Comparison of ENCODE assay signal across 22 cellular contexts in genomic region chr18:23108496-23108895, GRCh38.
"Had no signal": no experiment of that assay in that cellular context is flagged by ENCODE, and none has a peak within 500 bp of the region (broad histone marks: within the 10 kb centered on the region; RNA-seq: fewer than 3 reads in every experiment).

No MANE protein-coding gene starts in this region.

- H3K4me1 ChIP-seq: parathyroid adenoma, upper lobe of right lung had no signal

- H3K27me3 ChIP-seq: dorsolateral prefrontal cortex, spleen, upper lobe of right lung had no signal

- H3K4me3 Mint-ChIP-seq: activated CD4-positive, alpha-beta memory T cell treated with anti-CD3 and anti-CD28 coated beads for 36 hours; activated naive CD8-positive, alpha-beta T cell treated with anti-CD3 and anti-CD28 coated beads for 36 hours; activated T-helper 1 cell treated with anti-CD3 and anti-CD28 coated beads, Interleukin-12 subunit alpha, Interleukin-12 subunit beta, Interleukin-2, Interleukin-4 antibody, amounts not matched to agents 30 ng/mL and 10 ng/mL and 1 ng/mL, durations not matched to agents 14 hours and 24 hours and 36 hours; brain; natural killer cell; stimulated activated naive B cell treated with anti-CD40 and anti-IgM and Interleukin-4, amounts not matched to agents 10 μg/mL and 1 μg/mL and 100 μg/mL, for 72 hours; WTC11 had no signal

- H3K9me3 ChIP-seq: upper lobe of right lung had no signal

- H2AFZ ChIP-seq: parathyroid adenoma had no signal

- H3K36me3 ChIP-seq: spleen, upper lobe of right lung had no signal

- H3K9ac ChIP-seq: parathyroid adenoma had no signal

- FAIRE-seq: colon had no signal

- H3K4me3 ChIP-seq: dorsolateral prefrontal cortex, spleen, upper lobe of right lung had no signal

- H3K36me3 Mint-ChIP-seq: activated CD4-positive, alpha-beta memory T cell treated with anti-CD3 and anti-CD28 coated beads for 36 hours; activated naive CD8-positive, alpha-beta T cell treated with anti-CD3 and anti-CD28 coated beads for 36 hours; brain; natural killer cell; stimulated activated naive B cell treated with anti-CD40 and anti-IgM and Interleukin-4, amounts not matched to agents 10 μg/mL and 1 μg/mL and 100 μg/mL, for 72 hours; WTC11 had no signal

- DNase-seq: activated CD4-positive, alpha-beta memory T cell treated with anti-CD3 and anti-CD28 coated beads for 36 hours; activated CD4-positive, alpha-beta T cell treated with anti-CD3 and anti-CD28 coated beads for 4 hours; activated gamma-delta T cell treated with Interleukin-2 at 50 U/mL for 16 hours; activated naive CD8-positive, alpha-beta T cell treated with anti-CD3 and anti-CD28 coated beads for 36 hours; activated T-cell treated with anti-CD3 and anti-CD28 coated beads for 4 hours; amygdala; caudate nucleus; dorsolateral prefrontal cortex; left cardiac atrium; mesendoderm; natural killer cell; spleen; stimulated activated naive B cell treated with anti-CD40 and anti-IgM and Interleukin-4, amounts not matched to agents 10 μg/mL and 1 μg/mL and 100 μg/mL, for 72 hours; SW 1271; upper lobe of right lung had no signal

- ATAC-seq: left cardiac atrium; natural killer cell; sciatic nerve; stimulated activated naive B cell treated with anti-CD40 and anti-IgM and Interleukin-4, amounts not matched to agents 10 μg/mL and 1 μg/mL and 100 μg/mL, for 72 hours; upper lobe of right lung; WTC11 had no signal

- H3K27me3 Mint-ChIP-seq: activated CD4-positive, alpha-beta memory T cell treated with anti-CD3 and anti-CD28 coated beads for 36 hours; activated naive CD8-positive, alpha-beta T cell treated with anti-CD3 and anti-CD28 coated beads for 36 hours had no signal

- H3K79me2 ChIP-seq: parathyroid adenoma had no signal

- H3K9me3 Mint-ChIP-seq: activated CD4-positive, alpha-beta memory T cell treated with anti-CD3 and anti-CD28 coated beads for 36 hours; natural killer cell had no signal

- H3K27ac Mint-ChIP-seq: activated CD4-positive, alpha-beta memory T cell treated with anti-CD3 and anti-CD28 coated beads for 36 hours; activated naive CD8-positive, alpha-beta T cell treated with anti-CD3 and anti-CD28 coated beads for 36 hours; activated T-helper 1 cell treated with anti-CD3 and anti-CD28 coated beads, Interleukin-12 subunit alpha, Interleukin-12 subunit beta, Interleukin-2, Interleukin-4 antibody, amounts not matched to agents 30 ng/mL and 10 ng/mL and 1 ng/mL, durations not matched to agents 14 hours and 24 hours and 36 hours; natural killer cell; stimulated activated naive B cell treated with anti-CD40 and anti-IgM and Interleukin-4, amounts not matched to agents 10 μg/mL and 1 μg/mL and 100 μg/mL, for 72 hours; WTC11 had no signal

- H3K4me1 Mint-ChIP-seq: activated naive CD8-positive, alpha-beta T cell treated with anti-CD3 and anti-CD28 coated beads for 36 hours had no signal

- H3K27ac ChIP-seq: dorsolateral prefrontal cortex, epithelial cell of prostate, parathyroid adenoma, spleen, upper lobe of right lung had no signal
